Comparison of ENCODE assay signal across 8 cellular contexts in the genomic region with DNA sequence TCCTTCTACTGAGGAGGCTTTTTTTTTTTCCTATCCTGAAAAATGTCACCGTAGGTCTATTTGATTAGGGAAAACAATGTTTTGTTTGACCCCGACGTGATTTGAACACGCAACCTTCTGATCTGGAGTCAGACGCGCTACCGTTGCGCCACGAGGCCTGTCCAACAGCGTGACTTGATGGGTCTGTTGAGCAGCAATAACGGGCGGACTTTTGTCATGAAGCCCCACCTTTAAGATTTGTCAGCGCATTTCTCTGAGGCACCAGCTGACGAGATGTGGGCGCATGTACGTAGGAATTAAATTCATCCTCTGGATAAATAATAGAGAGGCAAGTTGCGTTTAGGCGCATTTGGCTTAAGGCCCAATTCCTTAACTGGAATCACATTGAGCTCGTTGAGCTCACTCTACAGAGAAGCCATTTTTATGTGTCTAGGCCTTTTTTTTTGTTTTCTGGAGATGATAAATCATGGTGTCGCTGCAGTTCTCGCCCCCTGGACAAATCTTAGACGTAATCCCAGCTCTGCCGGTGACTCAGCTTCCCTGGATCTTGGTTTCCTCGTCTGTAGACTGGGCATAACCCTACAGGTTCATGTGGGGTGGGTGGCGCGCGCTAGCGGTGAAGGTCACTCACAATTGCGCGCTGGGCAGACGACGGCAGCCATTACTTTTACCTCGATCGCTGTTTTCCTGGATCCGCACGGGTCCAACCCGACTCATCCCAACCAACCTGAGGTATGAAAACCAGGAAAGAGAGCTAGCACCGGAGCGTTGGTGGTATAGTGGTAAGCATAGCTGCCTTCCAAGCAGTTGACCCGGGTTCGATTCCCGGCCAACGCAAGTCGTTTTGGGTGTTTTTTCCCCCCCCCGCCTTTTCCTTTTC. TPM values are rescaled to one million over a fixed set of nuclear protein-coding genes. Genes with fewer than 3 reads are reported as not detected.
DNase-seq lines count a peak whose midpoint lies in the region; ATAC-seq and TF ChIP-seq lines count a peak whose summit lies in the region.

No MANE protein-coding gene starts in this region.

- peak; percentile 26; the same call in 1 of the 2 replicates for TF ChIP-seq CTCF in OCI-LY7 (conservative IDR thresholded peaks at IDR 0.05; ENCODE audit: low read length)
- TF ChIP-seq CTCF in endothelial cell (IDR thresholded peaks at IDR 0.05; ENCODE audit: unreplicated experiment): no peak

- peak; percentile 18 for DNase-seq in DMS153 treated with DMSO at 0.1 percent for 48 hours (lab: John Stamatoyannopoulos, UW; ENCODE audit: unreplicated experiment)
- peak; percentile 40 for DNase-seq in HuH-7.5 (ENCODE audit: low spot score)
- peak; percentile 84 for DNase-seq in OCI-LY7 (ENCODE audit: low spot score)
- DNase-seq in activated CD8-positive, alpha-beta memory T cell treated with anti-CD3 and anti-CD28 coated beads, Interleukin-2, amount 50 U/mL, for 48 hours: peak; percentile 100
- peak; percentile 92 for DNase-seq in endothelial cell (ENCODE audit: low spot score)
- DNase-seq in stimulated activated CD8-positive, alpha-beta memory T cell treated with anti-CD3 and anti-CD28 coated beads, Interleukin-12 subunit alpha, Interleukin-12 subunit beta, amount 100 ng/mL, for 24 hours (ENCODE audit: extremely low read depth): peak; percentile 67

- H3K9me3 ChIP-seq in OCI-LY7 (ENCODE audit: low read length) (no peaks in the 10 kb centered on the region), mesodermal cell (ENCODE audit: control insufficient read depth, low read length) (no peaks in the 10 kb centered on the region)

- WGBS in mesodermal cell (ENCODE audit: insufficient coverage in 2 of 2), 2 experiments: 0% methylated on average over 27 to 34 of the region's 45 CpGs

- POLR2A ChIA-PET in OCI-LY7 (lab: Charles Lee): interaction anchor here (0.6 to 4.3 kb wide), 13 partner anchors 10 to 1362 kb away, joined by 3 to 49 read pairs (median 4); a partner anchor contains a TSS

- CTCF ChIA-PET in OCI-LY7 (lab: Charles Lee; ENCODE audit: unreplicated experiment): interaction anchor here (0.6 to 1.6 kb wide), 5 partner anchors 11 to 938 kb away, joined by 3 to 7 read pairs (median 4); a partner anchor contains a TSS

- peaks cover 40% of the 10 kb centered on the region for H3K27me3 Mint-ChIP-seq in endothelial cell (ENCODE audit: unreplicated experiment)

- no peaks in the 10 kb centered on the region for H3K79me2 ChIP-seq in OCI-LY7 (ENCODE audit: insufficient read depth, low read depth, low read length)

- intact Hi-C loops in OCI-LY7 (cut with micrococcal nuclease; ENCODE audit: unreplicated experiment): loop anchor here (1.0 kb wide), 1 partner anchor 101 kb away; no protein-coding TSS in a partner anchor

- peaks cover 22% of the 10 kb centered on the region for H3K4me1 Mint-ChIP-seq in endothelial cell (ENCODE audit: unreplicated experiment)

- H3K36me3 ChIP-seq in OCI-LY7 (ENCODE audit: insufficient read depth, low read length) (peaks cover 8% of the 10 kb centered on the region; the same call in 1 of the 2 replicates), mesodermal cell (ENCODE audit: control insufficient read depth, insufficient read depth, low read length) (no peaks in the 10 kb centered on the region)

- peak overlapping the region; percentile 94 for H2AFZ ChIP-seq in OCI-LY7 (ENCODE audit: low read length)

- H3K4me1 ChIP-seq in OCI-LY7 (ENCODE audit: insufficient read depth, low read length, poor library complexity, severe bottlenecking): peaks cover 21% of the 10 kb centered on the region
- peaks cover 10% of the 10 kb centered on the region for H3K4me1 ChIP-seq in mesodermal cell (ENCODE audit: control insufficient read depth, insufficient read depth, low read length, poor library complexity, severe bottlenecking)

- H3K36me3 Mint-ChIP-seq in endothelial cell (ENCODE audit: low read depth, unreplicated experiment): peaks cover 15% of the 10 kb centered on the region

- peak overlapping the region; percentile 94 for H3K4me2 ChIP-seq in OCI-LY7 (ENCODE audit: low read length)

- no peak for ATAC-seq in GM18502 (IDR thresholded peaks at IDR 0.05; ENCODE audit: poor library complexity, unreplicated experiment)

- peak overlapping the region; percentile 97 for H3K4me3 Mint-ChIP-seq in endothelial cell (ENCODE audit: unreplicated experiment)

- TSS peak; percentile 77 for BruUV-seq in OCI-LY7 (replicated peaks; lab: Mats Ljungman, UMichigan)

- H3K9me3 Mint-ChIP-seq in endothelial cell (ENCODE audit: unreplicated experiment): peaks cover 5% of the 10 kb centered on the region

- H3K4me3 ChIP-seq in OCI-LY7 (ENCODE audit: low read depth, low read length, poor library complexity, severe bottlenecking) (peak overlapping the region; percentile 80), mesodermal cell (ENCODE audit: extremely low read depth, insufficient read depth, low read length, poor library complexity, severe bottlenecking) (peak overlapping the region; percentile 84)

- H3K27ac Mint-ChIP-seq in endothelial cell (ENCODE audit: unreplicated experiment): peak overlapping the region; percentile 97

- H3K27ac ChIP-seq in OCI-LY7 (ENCODE audit: low read depth, low read length, poor library complexity, severe bottlenecking): peak overlapping the region; percentile 88
- peak overlapping the region; percentile 94 for H3K27ac ChIP-seq in mesodermal cell (ENCODE audit: low read depth, low read length, severe bottlenecking)

- no peaks in the 10 kb centered on the region for H3K9me2 ChIP-seq in OCI-LY7 (ENCODE audit: insufficient read depth, low read length)

- no peaks in the 10 kb centered on the region for H4K20me1 ChIP-seq in OCI-LY7 (ENCODE audit: insufficient read depth, low read length)

RNA-seq across cellular contexts. Expression of a gene that starts 10.6 kb away (rescaled TPM):
- total RNA-seq in OCI-LY7 (2014; rRNA removed; shearing (Covaris generic)): 248 and 283 TPM in 2 replicates
- total RNA-seq in OCI-LY7 (2022): 310 and 323 TPM in 2 replicates
- 21.4 TPM for total RNA-seq in endothelial cell (ENCODE audit: unreplicated experiment)
- 109 TPM for polyA plus RNA-seq in mesodermal cell (2013, experiment 1 of 2)
- polyA plus RNA-seq in mesodermal cell (2013, experiment 2 of 2): 103 TPM

RNA-seq across cellular contexts. Expression of a gene that starts 26.8 kb away (rescaled TPM):
- total RNA-seq in OCI-LY7 (2014; rRNA removed; shearing (Covaris generic)): 36.2 and 50.3 TPM in 2 replicates
- total RNA-seq in OCI-LY7 (2022): 97.6 and 122 TPM in 2 replicates
- total RNA-seq in endothelial cell (ENCODE audit: unreplicated experiment): 41.3 TPM
- polyA plus RNA-seq in mesodermal cell (2013, experiment 1 of 2): 8.3 TPM
- 14.8 TPM for polyA plus RNA-seq in mesodermal cell (2013, experiment 2 of 2)

RNA-seq across cellular contexts. Expression of a gene that starts 28.1 kb away (rescaled TPM):
- 114 and 122 TPM in 2 replicates for total RNA-seq in OCI-LY7 (2014; rRNA removed; shearing (Covaris generic))
- 170 and 180 TPM in 2 replicates for total RNA-seq in OCI-LY7 (2022)
- 67.0 TPM for total RNA-seq in endothelial cell (ENCODE audit: unreplicated experiment)
- 23.6 TPM for polyA plus RNA-seq in mesodermal cell (2013, experiment 1 of 2)
- polyA plus RNA-seq in mesodermal cell (2013, experiment 2 of 2): 22.0 TPM

RNA-seq across cellular contexts. Expression of a gene that starts 31.0 kb away (rescaled TPM):
- total RNA-seq in OCI-LY7 (2014; rRNA removed; shearing (Covaris generic)): 13.9 and 14.3 TPM in 2 replicates
- total RNA-seq in OCI-LY7 (2022) (12.0 and 12.7 TPM in 2 replicates), endothelial cell (ENCODE audit: unreplicated experiment) (9.7 TPM)
- polyA plus RNA-seq in mesodermal cell (2013, experiment 1 of 2): 5.8 TPM
- 4.4 TPM for polyA plus RNA-seq in mesodermal cell (2013, experiment 2 of 2)

RNA-seq across cellular contexts. Expression of a gene that starts 44.8 kb away (rescaled TPM):
- 34.6 and 57.0 TPM in 2 replicates for total RNA-seq in OCI-LY7 (2014; rRNA removed; shearing (Covaris generic))
- total RNA-seq in OCI-LY7 (2022) (43.9 and 45.4 TPM in 2 replicates), endothelial cell (ENCODE audit: unreplicated experiment) (14.6 TPM)
- polyA plus RNA-seq in mesodermal cell (2013, experiment 1 of 2): 36.8 TPM
- polyA plus RNA-seq in mesodermal cell (2013, experiment 2 of 2): 40.6 TPM

Comparison
In these comparisons a context has a peak if more than half of its experiments do, and no peak if none do; other contexts are left out.
1. DNase-seq: peak in every context shown above with its lines; median percentile 100 in activated CD8-positive, alpha-beta memory T cell treated with anti-CD3 and anti-CD28 coated beads, Interleukin-2, amount 50 U/mL, for 48 hours; 92 in endothelial cell; 84 in OCI-LY7; 67 in stimulated activated CD8-positive, alpha-beta memory T cell treated with anti-CD3 and anti-CD28 coated beads, Interleukin-12 subunit alpha, Interleukin-12 subunit beta, amount 100 ng/mL, for 24 hours; 40 in HuH-7.5; 18 in DMS153 treated with DMSO at 0.1 percent for 48 hours.
2. RNA of a gene that starts 10.6 kb away (total RNA-seq): 248 to 323 TPM in OCI-LY7; 21.4 TPM in endothelial cell (single experiment); every median in the first group is over 10 times any median in the second.